31 cellular contexts compared by ENCODE assay signal in genomic region chr15:68525815-68526214, GRCh38. TPM values are rescaled to one million over a fixed set of nuclear protein-coding genes. Genes with fewer than 3 reads are reported as not detected.
DNase-seq lines count a peak whose midpoint lies in the region; ATAC-seq, FAIRE-seq and TF ChIP-seq lines count a peak whose summit lies in the region.
"Had no signal": no experiment of that assay in that cellular context is flagged by ENCODE, and none has a peak within 500 bp of the region (broad histone marks: within the 10 kb centered on the region; RNA-seq: fewer than 3 reads in every experiment).

No MANE protein-coding gene starts in this region.

- H3K36me3 Mint-ChIP-seq in nephron (ENCODE audit: low read depth) = no peaks in the 10 kb centered on the region
- H3K36me3 Mint-ChIP-seq: CD4-positive, alpha-beta memory T cell had no signal

- POLR2A ChIA-PET in A549 (lab: Yijun Ruan, JAX) = no interaction called here

- no peaks in the 10 kb centered on the region for H3K27me3 ChIP-seq in prostate gland (replicated peaks; ENCODE audit: insufficient read depth)
- H3K27me3 ChIP-seq: suprapubic skin had no signal

- peak overlapping the region; percentile 54 to 96 (median 83) for H3K27ac Mint-ChIP-seq in nephron
- H3K27ac Mint-ChIP-seq: activated naive CD4-positive, alpha-beta T cell treated with anti-CD3 and anti-CD28 coated beads, Interleukin-2, amount 50 U/mL, for 72 hours; CD4-positive, alpha-beta memory T cell; effector memory CD8-positive, alpha-beta T cell; stimulated activated naive B cell treated with anti-CD40 and anti-IgM and Interleukin-4, amounts not matched to agents 10 μg/mL and 1 μg/mL and 100 μg/mL, for 72 hours had no signal

- peaks cover 8% of the 10 kb centered on the region for H3K9me3 Mint-ChIP-seq in nephron
- H3K9me3 Mint-ChIP-seq: effector memory CD8-positive, alpha-beta T cell had no signal

- H3K27me3 Mint-ChIP-seq in nephron (ENCODE audit: low read depth) = peaks cover 8% of the 10 kb centered on the region

- H3K27ac ChIP-seq in A549 (no peak overlapping the region), prostate gland (no peak overlapping the region)
- H3K27ac ChIP-seq: lower lobe of right lung, parathyroid adenoma, SJCRH30 had no signal

- peaks cover 12% of the 10 kb centered on the region for H3K4me1 Mint-ChIP-seq in nephron

- intact Hi-C loops in prostate gland (cut with DNase I) = no loop called here
- intact Hi-C loops in lower leg skin (cut with DNase I; ENCODE audit: low total_unique reads) = no loop called here

- H3K4me3 Mint-ChIP-seq in nephron = no peak overlapping the region
- H3K4me3 Mint-ChIP-seq: CD4-positive, alpha-beta memory T cell; effector memory CD8-positive, alpha-beta T cell; stimulated activated naive B cell treated with anti-CD40 and anti-IgM and Interleukin-4, amounts not matched to agents 10 μg/mL and 1 μg/mL and 100 μg/mL, for 72 hours had no signal

- DNase-seq in A549 (ENCODE audit: low read depth in 1 of 2, low spot score in 1 of 2) = no peak
- DNase-seq in glomerular visceral epithelial cell (ENCODE audit: extremely low spot score) = no peak
- DNase-seq in KBM-7 = no peak
- no peak for DNase-seq in prostate gland (ENCODE audit: low spot score)
- DNase-seq in lower leg skin (ENCODE audit: low spot score in 2 of 2) = no peak
- DNase-seq: activated CD4-positive, alpha-beta T cell treated with anti-CD3 and anti-CD28 coated beads, Interleukin-2, amount 50 U/mL, for 48 hours; activated CD4-positive, CD25-positive, alpha-beta regulatory T cell; AML-193; anterior cingulate cortex; CD4-positive, alpha-beta memory T cell; cortex of kidney; effector memory CD8-positive, alpha-beta T cell; erythroblast; head of caudate nucleus; lower lobe of right lung; mucosa of descending colon; NCI-H2029; NCI-H526 treated with DMSO at 0.1 percent for 48 hours; right cardiac atrium; SJCRH30; stimulated activated CD4-positive, alpha-beta T cell treated with anti-CD3 and anti-CD28 coated beads, Interleukin-4, amount 100 ng/mL, for 4 hours; stimulated activated naive B cell treated with anti-CD40 and anti-IgM and Interleukin-4, amounts not matched to agents 10 μg/mL and 1 μg/mL and 100 μg/mL, for 72 hours had no signal

- no peak overlapping the region for H3K4me2 ChIP-seq in A549

- TF ChIP-seq RAD21 in A549 (conservative IDR thresholded peaks at IDR 0.05 in 1 of 2, IDR thresholded peaks at IDR 0.05 in 1 of 2) = no peak

- no peak overlapping the region for H3K4me3 ChIP-seq in A549
- H3K4me3 ChIP-seq in prostate gland = no peak overlapping the region
- no peak overlapping the region for H3K4me3 ChIP-seq in lower leg skin (ENCODE audit: low read depth, poor library complexity, severe bottlenecking)
- H3K4me3 ChIP-seq: K562, lower lobe of right lung, mucosa of descending colon, SJCRH30, suprapubic skin had no signal

- FAIRE-seq in A549 (lab: Jason Lieb, UNC) = peak; percentile 79
- FAIRE-seq: A204.1, K562, RCC 7860 had no signal

- peaks cover 15% of the 10 kb centered on the region; the same call in 2 of the 3 replicates for H3K4me1 ChIP-seq in A549
- H3K4me1 ChIP-seq in prostate gland (replicated peaks) = no peaks in the 10 kb centered on the region
- H3K4me1 ChIP-seq: lower lobe of right lung, parathyroid adenoma, SJCRH30 had no signal

- H3K36me3 ChIP-seq in prostate gland = no peaks in the 10 kb centered on the region
- H3K36me3 ChIP-seq: lower lobe of right lung, SJCRH30, suprapubic skin had no signal

- TF ChIP-seq CTCF in A549 (IDR thresholded peaks at IDR 0.05) = no peak
- no peak for TF ChIP-seq CTCF in nephron (IDR thresholded peaks at IDR 0.05; ENCODE audit: unreplicated experiment in 3 of 3)
- no peak for TF ChIP-seq CTCF in prostate gland (IDR thresholded peaks at IDR 0.05)
- no peak for TF ChIP-seq CTCF in lower leg skin (IDR thresholded peaks at IDR 0.05)

- CTCF ChIA-PET in A549 (lab: Yijun Ruan, JAX) = interaction anchor here (0.7 to 6.7 kb wide), 11 partner anchors 10 to 273 kb away, joined by 3 to 37 read pairs (median 4); no protein-coding TSS in a partner anchor

- no peak for ATAC-seq in A549
- peak; percentile 34 for ATAC-seq in GM19395 (IDR thresholded peaks at IDR 0.05; ENCODE audit: unreplicated experiment)
- peak; percentile 28 for ATAC-seq in HG03457 (IDR thresholded peaks at IDR 0.05; ENCODE audit: unreplicated experiment)
- ATAC-seq: effector memory CD8-positive, alpha-beta T cell; K562; lower lobe of right lung; mucosa of descending colon; right cardiac atrium had no signal

- TF ChIP-seq POLR2A in A549 (IDR thresholded peaks at IDR 0.05; ENCODE audit: low read length) (no peak), prostate gland (IDR thresholded peaks at IDR 0.05) (no peak), lower leg skin (IDR thresholded peaks at IDR 0.05) (no peak)

- 64% methylated on average over 3 of the region's 3 CpGs for WGBS in A549 (ENCODE audit: missing lambda C conversion rate)
- WGBS in prostate gland = 94% methylated on average over 3 of the region's 3 CpGs
- WGBS in lower leg skin, 2 donors = 62 to 72% methylated on average over 3 of the region's 3 CpGs

- in situ Hi-C loops in KBM-7 (cut with MboI; ENCODE audit: low pct_unique_long_range_greater_than_20kb, low sequenced_read_pairs) = no loop called here

- H3K9me3 ChIP-seq in A549 (peaks cover 4% of the 10 kb centered on the region; the same call in 2 of the 3 replicates), prostate gland (no peaks in the 10 kb centered on the region)
- H3K9me3 ChIP-seq: lower lobe of right lung, mucosa of descending colon, SJCRH30, suprapubic skin had no signal

- no peak for TF ChIP-seq EP300 in A549 (IDR thresholded peaks at IDR 0.05)

TF ChIP-seq in A549, 52 proteins besides CTCF, POLR2A, EP300 and RAD21 (continues in another document):
- TF ChIP-seq FOXS1 (CRISPR knock-in tag; IDR thresholded peaks at IDR 0.05) = no peak
- TF ChIP-seq SMC3 (IDR thresholded peaks at IDR 0.05) = no peak
- TF ChIP-seq HDAC2 (IDR thresholded peaks at IDR 0.05) = no peak
- TF ChIP-seq TFCP2L1 (CRISPR knock-in tag; IDR thresholded peaks at IDR 0.05) = no peak
- no peak for TF ChIP-seq MAFK (IDR thresholded peaks at IDR 0.05; ENCODE audit: partially characterized antibody)
- no peak for TF ChIP-seq ZFP36 (IDR thresholded peaks at IDR 0.05; ENCODE audit: borderline replicate concordance, partially characterized antibody)
- TF ChIP-seq REST (IDR thresholded peaks at IDR 0.05) = no peak
- no peak for TF ChIP-seq RFX5 (IDR thresholded peaks at IDR 0.05)
- TF ChIP-seq HMGXB4 (CRISPR knock-in tag; IDR thresholded peaks at IDR 0.05; ENCODE audit: borderline replicate concordance) = no peak
- no peak for TF ChIP-seq POLR2AphosphoS2 (conservative IDR thresholded peaks at IDR 0.05; ENCODE audit: low read length)

RNA-seq across cellular contexts. Expression of gene CORO2B, which starts 53.0 kb away (rescaled TPM):
- polyA plus RNA-seq in A549 (2011; rRNA removed) (2.0 and 2.4 TPM in 2 replicates), A549 (2017; fragmentation: RNase III; extraction: RNeasy Plus Mini Kit Qiagen cat#74134 plus additional on column Dnase treatment) (1.8 to 2.4 TPM (median 2.3 TPM) in 3 replicates)
- polyA plus RNA-seq in A549 (2012; cell fraction: cytosol; rRNA removed) = 1.3 and 1.7 TPM in 2 replicates
- polyA plus RNA-seq in A549 (2012; cell fraction: nucleus; rRNA removed) = 1.5 and 1.8 TPM in 2 replicates
- polyA minus RNA-seq in A549 (2011; rRNA and poly(A)+ RNA removed) = 1.9 and 2.6 TPM in 2 replicates
- total RNA-seq in prostate gland (1 to 10 TPM in 1 of 2 donors, under 1 TPM in 1; 0.50 to 1.4 TPM), lower leg skin (1 to 10 TPM in 3 of 4 donors, under 1 TPM in 1; 0.80 to 4.5 (median 2.3) TPM)
- total RNA-seq: CD4-positive, alpha-beta memory T cell; K562; SJCRH30 had no signal
- polyA plus RNA-seq: CD4-positive, alpha-beta memory T cell; K562 had no signal

Comparison
In these comparisons a context has a peak if more than half of its experiments do, and no peak if none do; other contexts are left out.
1. ATAC-seq: peak in GM19395 (single experiment) and HG03457 (single experiment); none in A549 (0 of 2).